In genomic region chr10:33556581-33556980, GRCh38 we compare ENCODE assay signal across 34 cellular contexts.
DNase-seq lines count a peak whose midpoint lies in the region; ATAC-seq and TF ChIP-seq lines count a peak whose summit lies in the region.
"Had no signal": no experiment of that assay in that cellular context is flagged by ENCODE, and none has a peak within 500 bp of the region (broad histone marks: within the 10 kb centered on the region; RNA-seq: fewer than 3 reads in every experiment).

No MANE protein-coding gene starts in this region.

- H3K9ac ChIP-seq in neuronal stem cell (ENCODE audit: low read depth, low read length, poor library complexity), result no peak overlapping the region

- H3K27me3 ChIP-seq in neuronal stem cell (ENCODE audit: control insufficient read depth in 3 of 3, insufficient read depth in 3 of 3, low read depth in 1 of 3, low read length in 3 of 3) (no peaks in the 10 kb centered on the region), foreskin keratinocyte (peaks cover 3% of the 10 kb centered on the region)
- H3K27me3 ChIP-seq: breast epithelium, gastroesophageal sphincter, hepatocyte, pancreas, right atrium auricular region, testis had no signal

- no CpG with 5 or more reads among the region's 11 CpGs for WGBS in neuronal stem cell (ENCODE audit: extremely low coverage in 2 of 2, insufficient read length in 2 of 2, insufficient replicate concordance in 1 of 2), 2 donors

- no peaks in the 10 kb centered on the region for H3K79me1 ChIP-seq in neuronal stem cell (ENCODE audit: low read depth, low read length)

- H2AK5ac ChIP-seq in neuronal stem cell (ENCODE audit: low read depth, low read length), result no peak overlapping the region

- H2BK5ac ChIP-seq in neuronal stem cell (ENCODE audit: low read length), result no peak overlapping the region

- peak overlapping the region; percentile 39 for H2BK120ac ChIP-seq in neuronal stem cell (ENCODE audit: low read depth, low read length)

- TF ChIP-seq CTCF in foreskin keratinocyte (conservative IDR thresholded peaks at IDR 0.05), result no peak

- H3K36me3 ChIP-seq in neuronal stem cell (replicated peaks in 1 of 2; ENCODE audit: control insufficient read depth in 2 of 2, insufficient read depth in 2 of 2, low read length in 2 of 2), result no peaks in the 10 kb centered on the region
- H3K36me3 ChIP-seq: breast epithelium, gastroesophageal sphincter, pancreas, right atrium auricular region had no signal

- no peak for ATAC-seq in foreskin keratinocyte
- ATAC-seq: gastroesophageal sphincter, K562, mucosa of descending colon, natural killer cell, pancreas, WTC11 had no signal

- DNase-seq in NCI-H2171 treated with DMSO at 0.1 percent for 48 hours (lab: John Stamatoyannopoulos, UW), result peak; percentile 33
- DNase-seq in NCI-H2171 (lab: John Stamatoyannopoulos, UW), result no peak
- peak; percentile 6 to 8 for DNase-seq in NCI-H187 (lab: John Stamatoyannopoulos, UW)
- DNase-seq in SK-N-DZ (ENCODE audit: low spot score), result peak; percentile 37
- no peak for DNase-seq in neuronal stem cell (ENCODE audit: low spot score)
- no peak for DNase-seq in foreskin keratinocyte
- no peak for DNase-seq in stimulated activated CD4-positive, alpha-beta T cell treated with anti-CD3 and anti-CD28 coated beads, Interleukin-12 subunit alpha, Interleukin-12 subunit beta, amount 100 ng/mL, for 4 hours
- DNase-seq in medulla oblongata (ENCODE audit: extremely low spot score), result no peak
- DNase-seq: activated CD4-positive, alpha-beta T cell treated with anti-CD3 and anti-CD28 coated beads, Interleukin-2, amount 10 ng/mL, durations not matched to agents 24 days and 14 days; activated CD8-positive, alpha-beta memory T cell treated with anti-CD3 and anti-CD28 coated beads for 24 hours; activated T-cell treated with anti-CD3 and anti-CD28 coated beads for 4 hours; amniotic stem cell; Caco-2; effector CD4-positive, alpha-beta T cell; GDM1; mucosa of descending colon; natural killer cell; NCI-H1105 treated with DMSO at 0.1 percent for 48 hours; NCI-H226; NCI-H82; pancreas; RPMI8226; stimulated activated CD4-positive, alpha-beta T cell treated with anti-CD3 and anti-CD28 coated beads, Interleukin-1b, Interleukin-23, amount 100 ng/mL, for 48 hours; stimulated activated naive CD4-positive, alpha-beta T cell treated with Interleukin-2 at 50 U/mL for 16 hours; testis had no signal

- peak overlapping the region; percentile 15 for H3K18ac ChIP-seq in neuronal stem cell (ENCODE audit: low read length)

- H2BK12ac ChIP-seq in neuronal stem cell (ENCODE audit: low read length), result no peak overlapping the region

- H3K14ac ChIP-seq in neuronal stem cell (ENCODE audit: low read length), result no peak overlapping the region

- no peak overlapping the region for H2BK15ac ChIP-seq in neuronal stem cell (ENCODE audit: low read length)

- peak overlapping the region; percentile 75 for H2AFZ ChIP-seq in neuronal stem cell (ENCODE audit: low read length)
- H2AFZ ChIP-seq: hepatocyte had no signal

- H4K91ac ChIP-seq in neuronal stem cell (ENCODE audit: low read depth, low read length, poor library complexity), result peak overlapping the region; percentile 81

- no peak overlapping the region for H4K8ac ChIP-seq in neuronal stem cell (ENCODE audit: low read depth, low read length)

- peaks cover 0 to 4% of the 10 kb centered on the region in 2 donors for H3K9me3 ChIP-seq in neuronal stem cell (replicated peaks in 1 of 2; ENCODE audit: control insufficient read depth in 2 of 2, insufficient read depth in 1 of 2, low read depth in 1 of 2, low read length in 2 of 2)
- H3K9me3 ChIP-seq: breast epithelium, Caco-2, gastroesophageal sphincter, mucosa of descending colon, pancreas, right atrium auricular region, testis had no signal

- H3K27ac ChIP-seq in neuronal stem cell (replicated peaks; ENCODE audit: low read length) (no peak overlapping the region), foreskin keratinocyte (no peak overlapping the region)
- H3K27ac ChIP-seq: breast epithelium, gastroesophageal sphincter, hepatocyte, pancreas, right atrium auricular region, SK-N-MC, testis had no signal

- no peak overlapping the region for H3K23ac ChIP-seq in neuronal stem cell (ENCODE audit: low read depth, low read length, poor library complexity)

- H3K4me2 ChIP-seq in neuronal stem cell (ENCODE audit: insufficient read depth, low read length, poor library complexity, severe bottlenecking), result no peak overlapping the region
- H3K4me2 ChIP-seq: hepatocyte, smooth muscle cell had no signal

- peaks cover 9 to 10% of the 10 kb centered on the region in 2 donors for H3K4me1 ChIP-seq in neuronal stem cell (ENCODE audit: control insufficient read depth in 2 of 2, insufficient read depth in 1 of 2, low read depth in 1 of 2, low read length in 2 of 2)
- peaks cover 7% of the 10 kb centered on the region for H3K4me1 ChIP-seq in foreskin keratinocyte
- H3K4me1 ChIP-seq: breast epithelium, Caco-2, pancreas, right atrium auricular region, testis had no signal

- H3K4me3 ChIP-seq in neuronal stem cell (ENCODE audit: low read length in 2 of 2), result no peak overlapping the region
- H3K4me3 ChIP-seq: breast epithelium, gastroesophageal sphincter, hepatocyte, K562, lung, mucosa of descending colon, pancreas, right atrium auricular region, SK-N-MC, smooth muscle cell, testis had no signal

- no peak overlapping the region for H3K4ac ChIP-seq in neuronal stem cell (ENCODE audit: low read length)

Comparison
In these comparisons a context has a peak if more than half of its experiments do, and no peak if none do; other contexts are left out.
1. DNase-seq: peak in NCI-H2171 treated with DMSO at 0.1 percent for 48 hours (single experiment), NCI-H187 (2 of 2) and SK-N-DZ (single experiment); none in NCI-H2171 (single experiment), neuronal stem cell (single experiment), foreskin keratinocyte (0 of 2), stimulated activated CD4-positive, alpha-beta T cell treated with anti-CD3 and anti-CD28 coated beads, Interleukin-12 subunit alpha, Interleukin-12 subunit beta, amount 100 ng/mL, for 4 hours (single experiment) and medulla oblongata (single experiment).